1 cellular context compared by ENCODE assay signal in genomic region chr1:183871568-183871967, GRCh38.
TF ChIP-seq lines count a peak whose summit lies in the region.

No MANE protein-coding gene starts in this region.

TF ChIP-seq in SK-N-SH, 30 proteins besides CTCF, POLR2A, EP300 and RAD21 (continued from another document):
- TF ChIP-seq, protein P1, sequence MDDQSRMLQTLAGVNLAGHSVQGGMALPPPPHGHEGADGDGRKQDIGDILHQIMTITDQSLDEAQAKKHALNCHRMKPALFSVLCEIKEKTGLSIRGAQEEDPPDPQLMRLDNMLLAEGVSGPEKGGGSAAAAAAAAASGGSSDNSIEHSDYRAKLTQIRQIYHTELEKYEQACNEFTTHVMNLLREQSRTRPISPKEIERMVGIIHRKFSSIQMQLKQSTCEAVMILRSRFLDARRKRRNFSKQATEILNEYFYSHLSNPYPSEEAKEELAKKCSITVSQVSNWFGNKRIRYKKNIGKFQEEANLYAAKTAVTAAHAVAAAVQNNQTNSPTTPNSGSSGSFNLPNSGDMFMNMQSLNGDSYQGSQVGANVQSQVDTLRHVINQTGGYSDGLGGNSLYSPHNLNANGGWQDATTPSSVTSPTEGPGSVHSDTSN (IDR thresholded peaks at IDR 0.05): no peak
- TF ChIP-seq TEAD4 (IDR thresholded peaks at IDR 0.05; ENCODE audit: borderline replicate concordance, insufficient read depth): no peak
- TF ChIP-seq MAX (IDR thresholded peaks at IDR 0.05; ENCODE audit: low read depth): no peak
- TF ChIP-seq GATA2 (CRISPR knock-in tag; IDR thresholded peaks at IDR 0.05): no peak
- TF ChIP-seq, protein P2, sequence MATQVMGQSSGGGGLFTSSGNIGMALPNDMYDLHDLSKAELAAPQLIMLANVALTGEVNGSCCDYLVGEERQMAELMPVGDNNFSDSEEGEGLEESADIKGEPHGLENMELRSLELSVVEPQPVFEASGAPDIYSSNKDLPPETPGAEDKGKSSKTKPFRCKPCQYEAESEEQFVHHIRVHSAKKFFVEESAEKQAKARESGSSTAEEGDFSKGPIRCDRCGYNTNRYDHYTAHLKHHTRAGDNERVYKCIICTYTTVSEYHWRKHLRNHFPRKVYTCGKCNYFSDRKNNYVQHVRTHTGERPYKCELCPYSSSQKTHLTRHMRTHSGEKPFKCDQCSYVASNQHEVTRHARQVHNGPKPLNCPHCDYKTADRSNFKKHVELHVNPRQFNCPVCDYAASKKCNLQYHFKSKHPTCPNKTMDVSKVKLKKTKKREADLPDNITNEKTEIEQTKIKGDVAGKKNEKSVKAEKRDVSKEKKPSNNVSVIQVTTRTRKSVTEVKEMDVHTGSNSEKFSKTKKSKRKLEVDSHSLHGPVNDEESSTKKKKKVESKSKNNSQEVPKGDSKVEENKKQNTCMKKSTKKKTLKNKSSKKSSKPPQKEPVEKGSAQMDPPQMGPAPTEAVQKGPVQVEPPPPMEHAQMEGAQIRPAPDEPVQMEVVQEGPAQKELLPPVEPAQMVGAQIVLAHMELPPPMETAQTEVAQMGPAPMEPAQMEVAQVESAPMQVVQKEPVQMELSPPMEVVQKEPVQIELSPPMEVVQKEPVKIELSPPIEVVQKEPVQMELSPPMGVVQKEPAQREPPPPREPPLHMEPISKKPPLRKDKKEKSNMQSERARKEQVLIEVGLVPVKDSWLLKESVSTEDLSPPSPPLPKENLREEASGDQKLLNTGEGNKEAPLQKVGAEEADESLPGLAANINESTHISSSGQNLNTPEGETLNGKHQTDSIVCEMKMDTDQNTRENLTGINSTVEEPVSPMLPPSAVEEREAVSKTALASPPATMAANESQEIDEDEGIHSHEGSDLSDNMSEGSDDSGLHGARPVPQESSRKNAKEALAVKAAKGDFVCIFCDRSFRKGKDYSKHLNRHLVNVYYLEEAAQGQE (IDR thresholded peaks at IDR 0.05; ENCODE audit: low read depth, low read length): no peak
- no peak for TF ChIP-seq FOXJ3 (CRISPR knock-in tag; IDR thresholded peaks at IDR 0.05)
- TF ChIP-seq, protein P3, sequence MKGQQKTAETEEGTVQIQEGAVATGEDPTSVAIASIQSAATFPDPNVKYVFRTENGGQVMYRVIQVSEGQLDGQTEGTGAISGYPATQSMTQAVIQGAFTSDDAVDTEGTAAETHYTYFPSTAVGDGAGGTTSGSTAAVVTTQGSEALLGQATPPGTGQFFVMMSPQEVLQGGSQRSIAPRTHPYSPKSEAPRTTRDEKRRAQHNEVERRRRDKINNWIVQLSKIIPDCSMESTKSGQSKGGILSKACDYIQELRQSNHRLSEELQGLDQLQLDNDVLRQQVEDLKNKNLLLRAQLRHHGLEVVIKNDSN (IDR thresholded peaks at IDR 0.05; ENCODE audit: borderline replicate concordance, low read depth): no peak
- no peak for TF ChIP-seq IRF3 (IDR thresholded peaks at IDR 0.05; ENCODE audit: low read depth, low read length)
- TF ChIP-seq MXI1 (IDR thresholded peaks at IDR 0.05; ENCODE audit: low read depth, low read length): no peak
- TF ChIP-seq, protein P4, sequence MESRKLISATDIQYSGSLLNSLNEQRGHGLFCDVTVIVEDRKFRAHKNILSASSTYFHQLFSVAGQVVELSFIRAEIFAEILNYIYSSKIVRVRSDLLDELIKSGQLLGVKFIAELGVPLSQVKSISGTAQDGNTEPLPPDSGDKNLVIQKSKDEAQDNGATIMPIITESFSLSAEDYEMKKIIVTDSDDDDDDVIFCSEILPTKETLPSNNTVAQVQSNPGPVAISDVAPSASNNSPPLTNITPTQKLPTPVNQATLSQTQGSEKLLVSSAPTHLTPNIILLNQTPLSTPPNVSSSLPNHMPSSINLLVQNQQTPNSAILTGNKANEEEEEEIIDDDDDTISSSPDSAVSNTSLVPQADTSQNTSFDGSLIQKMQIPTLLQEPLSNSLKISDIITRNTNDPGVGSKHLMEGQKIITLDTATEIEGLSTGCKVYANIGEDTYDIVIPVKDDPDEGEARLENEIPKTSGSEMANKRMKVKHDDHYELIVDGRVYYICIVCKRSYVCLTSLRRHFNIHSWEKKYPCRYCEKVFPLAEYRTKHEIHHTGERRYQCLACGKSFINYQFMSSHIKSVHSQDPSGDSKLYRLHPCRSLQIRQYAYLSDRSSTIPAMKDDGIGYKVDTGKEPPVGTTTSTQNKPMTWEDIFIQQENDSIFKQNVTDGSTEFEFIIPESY (IDR thresholded peaks at IDR 0.05; ENCODE audit: borderline replicate concordance, low read depth): no peak
- TF ChIP-seq ELF1 (IDR thresholded peaks at IDR 0.05): no peak
- TF ChIP-seq RXRA (IDR thresholded peaks at IDR 0.05; ENCODE audit: borderline replicate concordance, low read depth): no peak
- TF ChIP-seq EZH2phosphoT487 (IDR thresholded peaks at IDR 0.05; ENCODE audit: borderline replicate concordance, low read depth): no peak
- no peak for TF ChIP-seq USF2 (IDR thresholded peaks at IDR 0.05; ENCODE audit: borderline replicate concordance, low read depth, low read length)
TF ChIP-seq in SK-N-SH: peak in this region for 0.
